In genomic region chr18:36769172-36769571, GRCh38 we compare ENCODE assay signal across 17 cellular contexts. TPM values are rescaled to one million over a fixed set of nuclear protein-coding genes. Genes with fewer than 3 reads are reported as not detected.
A peak's percentile ranks its signal among the peaks of the same experiment; 100 is the strongest.
DNase-seq lines count a peak whose midpoint lies in the region; ATAC-seq, FAIRE-seq and TF ChIP-seq lines count a peak whose summit lies in the region.
"Had no signal": no experiment of that assay in that cellular context is flagged by ENCODE, and none has a peak within 500 bp of the region (broad histone marks: within the 10 kb centered on the region; RNA-seq: fewer than 3 reads in every experiment).

No MANE protein-coding gene starts in this region.

- H3K27ac ChIP-seq in IMR-90 (ENCODE audit: insufficient read depth, low read length) (no peak overlapping the region), astrocyte (ENCODE audit: low read depth, low read length) (no peak overlapping the region)
- H3K27ac ChIP-seq: Peyer's patch had no signal

- DNase-seq in EH (ENCODE audit: low read depth): peak; percentile 53
- peak; percentile 59 for DNase-seq in IMR-90
- peak; percentile 39 for DNase-seq in astrocyte (ENCODE audit: low read depth)
- DNase-seq in fibroblast of the aortic adventitia (ENCODE audit: low read depth): peak; percentile 27
- no peak for DNase-seq in NCI-H524 (lab: John Stamatoyannopoulos, UW)
- DNase-seq in activated T-cell treated with anti-CD3 and anti-CD28 coated beads, Interleukin-2, amount 50 U/mL, for 24 hours: no peak
- no peak for DNase-seq in NCI-H1417 treated with DMSO at 0.1 percent for 48 hours (lab: John Stamatoyannopoulos, UW)
- DNase-seq in HAP-1 (ENCODE audit: low spot score in 2 of 2): no peak
- DNase-seq: CD4-positive, alpha-beta T cell; DMS79 treated with DMSO at 0.1 percent for 48 hours; GOT3; NCI-H1048; NCI-H1694 treated with DMSO at 0.1 percent for 48 hours; NCI-H2171; Peyer's patch; SHP77 treated with DMSO at 0.1 percent for 48 hours had no signal

- H3K36me3 Mint-ChIP-seq in astrocyte (ENCODE audit: low read depth, unreplicated experiment): peaks cover 3% of the 10 kb centered on the region
- H3K36me3 Mint-ChIP-seq in activated T-cell treated with anti-CD3 and anti-CD28 coated beads, Interleukin-2, amount 50 U/mL, for 24 hours (ENCODE audit: low read depth): no peaks in the 10 kb centered on the region

- no peak overlapping the region for H2AK5ac ChIP-seq in IMR-90 (ENCODE audit: low read depth, low read length)

- no peak overlapping the region for H3K4me2 ChIP-seq in IMR-90 (ENCODE audit: low read depth, low read length)
- no peak overlapping the region for H3K4me2 ChIP-seq in astrocyte (ENCODE audit: low read length)

- no peak overlapping the region for H4K91ac ChIP-seq in IMR-90 (ENCODE audit: insufficient read depth, low read depth, low read length)

- H3K27me3 Mint-ChIP-seq in astrocyte (ENCODE audit: low read depth, unreplicated experiment): peaks cover 5% of the 10 kb centered on the region
- peaks cover 2% of the 10 kb centered on the region for H3K27me3 Mint-ChIP-seq in activated T-cell treated with anti-CD3 and anti-CD28 coated beads, Interleukin-2, amount 50 U/mL, for 24 hours
- H3K27me3 Mint-ChIP-seq: B cell had no signal

- 0 out of 2 replicates have a peak overlapping the region, but pooled peaks have one; percentile 14 for H3K14ac ChIP-seq in IMR-90 (replicated peaks; ENCODE audit: low read depth, low read length)

- no peaks in the 10 kb centered on the region for H3K9me3 Mint-ChIP-seq in astrocyte (ENCODE audit: unreplicated experiment)
- no peaks in the 10 kb centered on the region for H3K9me3 Mint-ChIP-seq in activated T-cell treated with anti-CD3 and anti-CD28 coated beads, Interleukin-2, amount 50 U/mL, for 24 hours
- H3K9me3 Mint-ChIP-seq: CD4-positive, alpha-beta T cell had no signal

- intact Hi-C loops in IMR-90 (cut with micrococcal nuclease): no loop called here

- peaks cover 17% of the 10 kb centered on the region for H3K9me1 ChIP-seq in IMR-90 (ENCODE audit: insufficient read depth, low read length)

- H3K4me1 Mint-ChIP-seq in astrocyte (ENCODE audit: low read depth, unreplicated experiment): peaks cover 4% of the 10 kb centered on the region
- H3K4me1 Mint-ChIP-seq in activated T-cell treated with anti-CD3 and anti-CD28 coated beads, Interleukin-2, amount 50 U/mL, for 24 hours (ENCODE audit: low read depth): peaks cover 10% of the 10 kb centered on the region

- POLR2A ChIA-PET in IMR-90 (lab: Charles Lee; ENCODE audit: unreplicated experiment): no interaction called here

- H2AK9ac ChIP-seq in IMR-90 (replicated peaks; ENCODE audit: low read depth, low read length, poor library complexity): no peak overlapping the region

- H4K20me1 ChIP-seq in IMR-90 (ENCODE audit: insufficient read depth, low read length) (no peaks in the 10 kb centered on the region), astrocyte (ENCODE audit: insufficient read depth, low read length) (no peaks in the 10 kb centered on the region)

- no peak for FAIRE-seq in astrocyte (lab: Jason Lieb, UNC)

- no peak overlapping the region for H2BK5ac ChIP-seq in IMR-90 (ENCODE audit: low read depth, low read length, poor library complexity, severe bottlenecking)

- dilution Hi-C loops in IMR-90 (cut with HindIII; ENCODE audit: low sequenced_read_pairs, unreplicated experiment): no loop called here

- H3K18ac ChIP-seq in IMR-90 (ENCODE audit: low read depth, low read length): no peak overlapping the region

- no peak overlapping the region for H3K4me3 Mint-ChIP-seq in astrocyte (ENCODE audit: unreplicated experiment)
- no peak overlapping the region for H3K4me3 Mint-ChIP-seq in activated T-cell treated with anti-CD3 and anti-CD28 coated beads, Interleukin-2, amount 50 U/mL, for 24 hours
- H3K4me3 Mint-ChIP-seq: B cell; CD4-positive, alpha-beta T cell had no signal

- H3K79me1 ChIP-seq in IMR-90 (ENCODE audit: low read depth in 1 of 2, low read length in 2 of 2): no peaks in the 10 kb centered on the region

- H3K36me3 ChIP-seq in IMR-90 (ENCODE audit: control insufficient read depth, insufficient read depth, low read length): 0 out of 2 replicates have a peak, but pooled peaks cover 2% of the 10 kb centered on the region
- no peaks in the 10 kb centered on the region for H3K36me3 ChIP-seq in astrocyte (ENCODE audit: insufficient read depth, low read length)
- H3K36me3 ChIP-seq in HAP-1 (replicated peaks): no peaks in the 10 kb centered on the region
- H3K36me3 ChIP-seq: Peyer's patch had no signal

- no peak overlapping the region for H2BK15ac ChIP-seq in IMR-90 (ENCODE audit: low read depth, low read length)

- H3K27me3 ChIP-seq in IMR-90 (ENCODE audit: control insufficient read depth, insufficient read depth, low read length): no peaks in the 10 kb centered on the region
- H3K27me3 ChIP-seq in astrocyte (ENCODE audit: insufficient read depth, low read length): no peaks in the 10 kb centered on the region
- no peaks in the 10 kb centered on the region for H3K27me3 ChIP-seq in HAP-1 (ENCODE audit: low read depth)
- H3K27me3 ChIP-seq: Peyer's patch had no signal

- H2BK120ac ChIP-seq in IMR-90 (ENCODE audit: low read depth, low read length): no peak overlapping the region

- CTCF ChIA-PET in IMR-90 (lab: Yijun Ruan, JAX): no interaction called here

- TF ChIP-seq POLR2A in IMR-90 (IDR thresholded peaks at IDR 0.05; ENCODE audit: low read depth, low read length): no peak

- no peak overlapping the region for H3K4ac ChIP-seq in IMR-90 (ENCODE audit: low read depth, low read length)

- H4K5ac ChIP-seq in IMR-90 (ENCODE audit: low read depth, low read length): no peak overlapping the region

- H3K9ac ChIP-seq in IMR-90 (ENCODE audit: low read depth, low read length) (no peak overlapping the region), astrocyte (ENCODE audit: low read length) (no peak overlapping the region)

- no peak for TF ChIP-seq RAD21 in IMR-90 (IDR thresholded peaks at IDR 0.05; ENCODE audit: low read length)

- no peak overlapping the region for H3K23ac ChIP-seq in IMR-90 (ENCODE audit: low read depth, low read length)

- no TSS peak for BruUV-seq in IMR-90 (replicated peaks; lab: Mats Ljungman, UMichigan)

- no peak for ATAC-seq in IMR-90 (ENCODE audit: low read depth)

- WGBS in IMR-90 (ENCODE audit: extremely low coverage in 2 of 2, insufficient read length in 1 of 2), 2 experiments: 100% methylated on average over 1 of the region's 10 CpGs; no CpG with 5 or more reads in 1 of the 2 experiments

- no peaks in the 10 kb centered on the region for H3K79me2 ChIP-seq in astrocyte (ENCODE audit: insufficient read depth, low read length)

- no peak overlapping the region for H3K56ac ChIP-seq in IMR-90 (ENCODE audit: extremely low read depth, insufficient read depth, low read length)

- H4K8ac ChIP-seq in IMR-90 (ENCODE audit: low read depth in 2 of 2, low read length in 2 of 2): no peak overlapping the region

- H3K27ac Mint-ChIP-seq in astrocyte (ENCODE audit: unreplicated experiment): no peak overlapping the region
- no peak overlapping the region for H3K27ac Mint-ChIP-seq in activated T-cell treated with anti-CD3 and anti-CD28 coated beads, Interleukin-2, amount 50 U/mL, for 24 hours
- H3K27ac Mint-ChIP-seq: B cell; CD4-positive, alpha-beta T cell had no signal

- TF ChIP-seq CTCF in IMR-90 (conservative IDR thresholded peaks at IDR 0.05; ENCODE audit: low read depth, low read length) (no peak), astrocyte (IDR thresholded peaks at IDR 0.05; ENCODE audit: insufficient read depth, low read depth, low read length) (no peak), fibroblast of the aortic adventitia (IDR thresholded peaks at IDR 0.05; ENCODE audit: insufficient read depth, low read length) (no peak)

- in situ Hi-C loops in IMR-90 (cut with MboI; ENCODE audit: low sequenced_read_pairs): no loop called here
- in situ Hi-C loops in HAP-1 (cut with MboI; ENCODE audit: low sequenced_read_pairs): loop anchor here (25.0 kb wide), 2 partner anchors 482 to 682 kb away; partner anchors contain the start of gene FHOD3

- H3K9me3 ChIP-seq in IMR-90 (ENCODE audit: control insufficient read depth, insufficient read depth, low read length): no peaks in the 10 kb centered on the region
- no peaks in the 10 kb centered on the region for H3K9me3 ChIP-seq in astrocyte (ENCODE audit: insufficient read depth, low read depth, low read length)
- no peaks in the 10 kb centered on the region for H3K9me3 ChIP-seq in HAP-1
- H3K9me3 ChIP-seq: Peyer's patch had no signal

- H3K4me1 ChIP-seq in IMR-90 (ENCODE audit: control insufficient read depth, insufficient read depth, low read length): peaks cover 14% of the 10 kb centered on the region
- H3K4me1 ChIP-seq in astrocyte (ENCODE audit: insufficient read depth, low read length): peaks cover 4% of the 10 kb centered on the region
- no peaks in the 10 kb centered on the region for H3K4me1 ChIP-seq in HAP-1
- H3K4me1 ChIP-seq: Peyer's patch had no signal

- H3K4me3 ChIP-seq in IMR-90 (ENCODE audit: insufficient read depth, low read depth, low read length): no peak overlapping the region
- H3K4me3 ChIP-seq in astrocyte (ENCODE audit: insufficient read depth, low read depth, low read length): no peak overlapping the region
- H3K4me3 ChIP-seq in fibroblast of the aortic adventitia (ENCODE audit: low read depth, low read length): no peak overlapping the region
- H3K4me3 ChIP-seq in HAP-1: no peak overlapping the region
- H3K4me3 ChIP-seq: Peyer's patch had no signal

- no peak overlapping the region for H2AFZ ChIP-seq in IMR-90 (replicated peaks; ENCODE audit: low read length, poor library complexity)
- no peak overlapping the region for H2AFZ ChIP-seq in astrocyte (ENCODE audit: low read depth, low read length)

- no peak overlapping the region for H2BK20ac ChIP-seq in IMR-90 (ENCODE audit: low read depth, low read length)

TF ChIP-seq in IMR-90, 13 proteins besides CTCF, POLR2A, EP300 and RAD21:
- TF ChIP-seq MAFK (IDR thresholded peaks at IDR 0.05; ENCODE audit: low read depth, low read length) (peak; percentile 39; the same call in 1 of the 2 replicates), BHLHE40 (IDR thresholded peaks at IDR 0.05; ENCODE audit: low read depth, low read length) (no peak)

RNA-seq across cellular contexts. Expression of gene TPGS2, which starts 59.6 kb away (rescaled TPM):
- 151 and 201 TPM in 2 replicates for total RNA-seq in IMR-90 (2012; rRNA removed)
- 272 and 294 TPM in 2 replicates for polyA plus RNA-seq in IMR-90 (2012; rRNA removed)
- polyA plus RNA-seq in IMR-90 (2012; cell fraction: cytosol; rRNA removed): 136 and 173 TPM in 2 replicates
- 41.7 and 85.9 TPM in 2 replicates for polyA plus RNA-seq in IMR-90 (2012; cell fraction: nucleus; rRNA removed; ENCODE audit: low replicate concordance)
- total RNA-seq in astrocyte: 127 and 138 TPM in 2 replicates
- 62.8 and 115 TPM in 2 replicates for total RNA-seq in fibroblast of the aortic adventitia (ENCODE audit: low replicate concordance)

RNA-seq across cellular contexts. Expression of gene KIAA1328, which starts 59.8 kb away (rescaled TPM):
- total RNA-seq in IMR-90 (2012; rRNA removed) (7.0 and 7.2 TPM in 2 replicates), astrocyte (3.7 and 4.2 TPM in 2 replicates), fibroblast of the aortic adventitia (ENCODE audit: low replicate concordance) (9.6 and 13.6 TPM in 2 replicates)
- polyA plus RNA-seq in IMR-90 (2012; rRNA removed): 2.3 and 2.4 TPM in 2 replicates
- 0.57 and 1.0 TPM in 2 replicates for polyA plus RNA-seq in IMR-90 (2012; cell fraction: cytosol; rRNA removed)
- 1.5 and 8.7 TPM in 2 replicates for polyA plus RNA-seq in IMR-90 (2012; cell fraction: nucleus; rRNA removed; ENCODE audit: low replicate concordance)

Comparison
In these comparisons a context has a peak if more than half of its experiments do, and no peak if none do; other contexts are left out.
1. DNase-seq: peak in EH (single experiment), IMR-90 (single experiment), astrocyte (single experiment) and fibroblast of the aortic adventitia (single experiment); none in NCI-H524 (0 of 2), activated T-cell treated with anti-CD3 and anti-CD28 coated beads, Interleukin-2, amount 50 U/mL, for 24 hours (single experiment), NCI-H1417 treated with DMSO at 0.1 percent for 48 hours (single experiment) and HAP-1 (0 of 2).